Comparison of ENCODE assay signal across 8 cellular contexts in the genomic region with DNA sequence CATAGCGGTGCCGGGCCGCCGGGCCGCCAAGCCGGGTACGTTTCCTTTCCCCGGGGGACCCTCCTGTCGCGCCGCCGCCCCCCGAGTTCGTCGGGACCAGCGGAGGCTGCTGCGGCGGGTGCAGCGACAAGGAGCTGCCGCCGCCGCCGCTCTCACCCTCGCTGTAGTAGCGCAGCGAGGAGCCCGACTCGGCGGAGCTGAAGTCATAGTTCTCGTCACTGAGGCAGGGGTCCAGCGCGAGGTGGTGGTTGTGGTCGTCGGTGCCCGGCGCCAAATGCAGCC. TPM values are rescaled to one million over a fixed set of nuclear protein-coding genes. Genes with fewer than 3 reads are reported as not detected.
DNase-seq lines count a peak whose midpoint lies in the region; ATAC-seq and TF ChIP-seq lines count a peak whose summit lies in the region.

No MANE protein-coding gene starts in this region.

- H3K4me3 ChIP-seq in adipocyte (ENCODE audit: low read length), result peak overlapping the region; percentile 91
- peak overlapping the region; percentile 89 for H3K4me3 ChIP-seq in iPS-11a (ENCODE audit: low read depth, low read length)
- peak overlapping the region; percentile 44 to 85 (median 70) for H3K4me3 ChIP-seq in spleen

- H3K9me3 ChIP-seq in adipocyte (ENCODE audit: control insufficient read depth, low read length) (no peaks in the 10 kb centered on the region), spleen (no peaks in the 10 kb centered on the region)

- TF ChIP-seq CTCF in spleen (IDR thresholded peaks at IDR 0.05 in 8 of 11, conservative IDR thresholded peaks at IDR 0.05 in 3 of 11), result no peak

- peak overlapping the region; percentile 90 for H3K9ac ChIP-seq in adipocyte (ENCODE audit: low read length)

- ATAC-seq in GM19351 (IDR thresholded peaks at IDR 0.05; ENCODE audit: unreplicated experiment), result peak; percentile 22
- ATAC-seq in HG03460 (IDR thresholded peaks at IDR 0.05; ENCODE audit: unreplicated experiment), result peak; percentile 19

- WGBS in spleen, 5 donors, result 0 to 1% (median 0%) methylated on average over 6 to 36 of the region's 36 CpGs

- intact Hi-C loops in spleen (cut with DNase I; ENCODE audit: low total_unique reads), result no loop called here

- no peaks in the 10 kb centered on the region for H3K27me3 ChIP-seq in adipocyte (replicated peaks; ENCODE audit: control insufficient read depth, insufficient read depth, low read length)
- no peaks in the 10 kb centered on the region for H3K27me3 ChIP-seq in spleen (replicated peaks in 1 of 7)

- no peak for TF ChIP-seq POLR2A in spleen (IDR thresholded peaks at IDR 0.05)

- H3K36me3 ChIP-seq in adipocyte (ENCODE audit: control insufficient read depth, insufficient read depth, low read length, severe bottlenecking) (no peaks in the 10 kb centered on the region), spleen (no peaks in the 10 kb centered on the region)

- H3K4me1 ChIP-seq in adipocyte (ENCODE audit: control insufficient read depth, insufficient read depth, low read length) (peaks cover 21% of the 10 kb centered on the region), spleen (peaks cover 21 to 55% (median 41%) of the 10 kb centered on the region in 6 donors)

- peak overlapping the region; percentile 88 to 94 (median 92) for H3K27ac ChIP-seq in spleen

- DNase-seq in AG20443 (ENCODE audit: low spot score) (peak; percentile 53), adipocyte (ENCODE audit: low read depth) (no peak), spleen (no peak), SIG-M5 (lab: John Stamatoyannopoulos, UW) (no peak), HuH-7.5 (ENCODE audit: low spot score) (no peak)

RNA-seq across cellular contexts. Expression of a gene that starts 0.6 kb away (rescaled TPM):
- 10 to 100 TPM; 25.0 to 52.2 (median 30.7) TPM for total RNA-seq in spleen
- polyA plus RNA-seq in spleen, result 1 to 10 TPM; 3.4 to 4.9 (median 4.7) TPM
